ENCODE assay signal across 1 cellular context in genomic region chr22:40709752-40710413, GRCh38.
A peak's percentile ranks its signal among the peaks of the same experiment; 100 is the strongest.
TF ChIP-seq lines count a peak whose summit lies in the region.

No MANE protein-coding gene starts in this region.

TF ChIP-seq in K562, 482 proteins besides CTCF, POLR2A, EP300 and RAD21 (continues in another document):
- TF ChIP-seq ZNF395 (CRISPR knock-in tag; IDR thresholded peaks at IDR 0.05) (peak; percentile 39; the same call in 1 of the 2 replicates), ZNF79 (CRISPR knock-in tag; IDR thresholded peaks at IDR 0.05; ENCODE audit: low read depth) (no peak), ZNF407 (IDR thresholded peaks at IDR 0.05; ENCODE audit: low read depth) (no peak), POLR2B (IDR thresholded peaks at IDR 0.05; ENCODE audit: low read depth, partially characterized antibody) (no peak), THAP12 (CRISPR knock-in tag; IDR thresholded peaks at IDR 0.05) (no peak), NUFIP1 (IDR thresholded peaks at IDR 0.05; ENCODE audit: partially characterized antibody) (no peak), HINFP (tag; conservative IDR thresholded peaks at IDR 0.05; ENCODE audit: low read depth) (no peak), FOXO4 (CRISPR knock-in tag; IDR thresholded peaks at IDR 0.05) (no peak), ZBTB1 (CRISPR knock-in tag; IDR thresholded peaks at IDR 0.05; ENCODE audit: borderline replicate concordance, low read depth) (no peak), NFIC (IDR thresholded peaks at IDR 0.05) (no peak), GTF2F1 (IDR thresholded peaks at IDR 0.05; ENCODE audit: low read depth, low read length) (no peak), ZNF586 (CRISPR knock-in tag; conservative IDR thresholded peaks at IDR 0.05) (no peak), ZBTB40 (IDR thresholded peaks at IDR 0.05) (peak; percentile 36; the same call in 1 of the 2 replicates), ZBTB40 (CRISPR knock-in tag; IDR thresholded peaks at IDR 0.05) (no peak), MAFF (IDR thresholded peaks at IDR 0.05; ENCODE audit: low read length) (no peak), ZNF76 (CRISPR knock-in tag; IDR thresholded peaks at IDR 0.05; ENCODE audit: borderline replicate concordance) (no peak), SAFB (IDR thresholded peaks at IDR 0.05; ENCODE audit: borderline replicate concordance, low read depth, low read length) (no peak), ZNF280B (CRISPR knock-in tag; IDR thresholded peaks at IDR 0.05) (no peak), ZNF347 (CRISPR knock-in tag; IDR thresholded peaks at IDR 0.05; ENCODE audit: low read depth) (no peak), CREB3L1 (IDR thresholded peaks at IDR 0.05; ENCODE audit: borderline replicate concordance, low read depth) (no peak), BACH1 (tag; IDR thresholded peaks at IDR 0.05) (no peak), FOXA3 (CRISPR knock-in tag; conservative IDR thresholded peaks at IDR 0.05 in 1 of 2, IDR thresholded peaks at IDR 0.05 in 1 of 2) (no peak), RFX1 (IDR thresholded peaks at IDR 0.05) (no peak), ELF1 (tag; IDR thresholded peaks at IDR 0.05) (no peak), IFI16 (CRISPR knock-in tag; IDR thresholded peaks at IDR 0.05) (no peak), TGIF2 (CRISPR knock-in tag; IDR thresholded peaks at IDR 0.05) (no peak)
